ENCODE assay signal across 1 cellular context in genomic region chr1:44721521-44722361, GRCh38.
TF ChIP-seq lines count a peak whose summit lies in the region.

No MANE protein-coding gene starts in this region.

TF ChIP-seq in HEK293, 187 proteins besides CTCF, POLR2A, EP300 and RAD21 (continued from another document and continues in another):
- TF ChIP-seq, protein P1, sequence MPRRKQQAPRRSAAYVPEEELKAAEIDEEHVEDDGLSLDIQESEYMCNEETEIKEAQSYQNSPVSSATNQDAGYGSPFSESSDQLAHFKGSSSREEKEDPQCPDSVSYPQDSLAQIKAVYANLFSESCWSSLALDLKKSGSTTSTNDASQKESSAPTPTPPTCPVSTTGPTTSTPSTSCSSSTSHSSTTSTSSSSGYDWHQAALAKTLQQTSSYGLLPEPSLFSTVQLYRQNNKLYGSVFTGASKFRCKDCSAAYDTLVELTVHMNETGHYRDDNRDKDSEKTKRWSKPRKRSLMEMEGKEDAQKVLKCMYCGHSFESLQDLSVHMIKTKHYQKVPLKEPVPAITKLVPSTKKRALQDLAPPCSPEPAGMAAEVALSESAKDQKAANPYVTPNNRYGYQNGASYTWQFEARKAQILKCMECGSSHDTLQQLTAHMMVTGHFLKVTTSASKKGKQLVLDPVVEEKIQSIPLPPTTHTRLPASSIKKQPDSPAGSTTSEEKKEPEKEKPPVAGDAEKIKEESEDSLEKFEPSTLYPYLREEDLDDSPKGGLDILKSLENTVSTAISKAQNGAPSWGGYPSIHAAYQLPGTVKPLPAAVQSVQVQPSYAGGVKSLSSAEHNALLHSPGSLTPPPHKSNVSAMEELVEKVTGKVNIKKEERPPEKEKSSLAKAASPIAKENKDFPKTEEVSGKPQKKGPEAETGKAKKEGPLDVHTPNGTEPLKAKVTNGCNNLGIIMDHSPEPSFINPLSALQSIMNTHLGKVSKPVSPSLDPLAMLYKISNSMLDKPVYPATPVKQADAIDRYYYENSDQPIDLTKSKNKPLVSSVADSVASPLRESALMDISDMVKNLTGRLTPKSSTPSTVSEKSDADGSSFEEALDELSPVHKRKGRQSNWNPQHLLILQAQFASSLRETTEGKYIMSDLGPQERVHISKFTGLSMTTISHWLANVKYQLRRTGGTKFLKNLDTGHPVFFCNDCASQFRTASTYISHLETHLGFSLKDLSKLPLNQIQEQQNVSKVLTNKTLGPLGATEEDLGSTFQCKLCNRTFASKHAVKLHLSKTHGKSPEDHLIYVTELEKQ (tag by site-specific recombination; IDR thresholded peaks at IDR 0.05; ENCODE audit: borderline replicate concordance): no peak
- peak; percentile 4; the same call in 1 of the 2 replicates for TF ChIP-seq ZNF654 (tag by site-specific recombination; IDR thresholded peaks at IDR 0.05; ENCODE audit: low read depth)
- TF ChIP-seq ZNF146 (tag by site-specific recombination; IDR thresholded peaks at IDR 0.05): 0 out of 2 replicates have a peak, but pooled peaks have one; percentile 36
- TF ChIP-seq SCRT2 (tag by site-specific recombination; IDR thresholded peaks at IDR 0.05): 0 out of 2 replicates have a peak, but pooled peaks have one; percentile 13
- TF ChIP-seq REST (tag by site-specific recombination; IDR thresholded peaks at IDR 0.05): peak; percentile 44; the same call in 1 of the 2 replicates
- TF ChIP-seq, protein P2, sequence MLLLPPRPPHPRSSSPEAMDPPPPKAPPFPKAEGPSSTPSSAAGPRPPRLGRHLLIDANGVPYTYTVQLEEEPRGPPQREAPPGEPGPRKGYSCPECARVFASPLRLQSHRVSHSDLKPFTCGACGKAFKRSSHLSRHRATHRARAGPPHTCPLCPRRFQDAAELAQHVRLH (tag by site-specific recombination; IDR thresholded peaks at IDR 0.05): peak; percentile 84; the same call in 1 of the 2 replicates
- no peak for TF ChIP-seq ZNF133 (tag by site-specific recombination; IDR thresholded peaks at IDR 0.05)
- TF ChIP-seq, protein P3, sequence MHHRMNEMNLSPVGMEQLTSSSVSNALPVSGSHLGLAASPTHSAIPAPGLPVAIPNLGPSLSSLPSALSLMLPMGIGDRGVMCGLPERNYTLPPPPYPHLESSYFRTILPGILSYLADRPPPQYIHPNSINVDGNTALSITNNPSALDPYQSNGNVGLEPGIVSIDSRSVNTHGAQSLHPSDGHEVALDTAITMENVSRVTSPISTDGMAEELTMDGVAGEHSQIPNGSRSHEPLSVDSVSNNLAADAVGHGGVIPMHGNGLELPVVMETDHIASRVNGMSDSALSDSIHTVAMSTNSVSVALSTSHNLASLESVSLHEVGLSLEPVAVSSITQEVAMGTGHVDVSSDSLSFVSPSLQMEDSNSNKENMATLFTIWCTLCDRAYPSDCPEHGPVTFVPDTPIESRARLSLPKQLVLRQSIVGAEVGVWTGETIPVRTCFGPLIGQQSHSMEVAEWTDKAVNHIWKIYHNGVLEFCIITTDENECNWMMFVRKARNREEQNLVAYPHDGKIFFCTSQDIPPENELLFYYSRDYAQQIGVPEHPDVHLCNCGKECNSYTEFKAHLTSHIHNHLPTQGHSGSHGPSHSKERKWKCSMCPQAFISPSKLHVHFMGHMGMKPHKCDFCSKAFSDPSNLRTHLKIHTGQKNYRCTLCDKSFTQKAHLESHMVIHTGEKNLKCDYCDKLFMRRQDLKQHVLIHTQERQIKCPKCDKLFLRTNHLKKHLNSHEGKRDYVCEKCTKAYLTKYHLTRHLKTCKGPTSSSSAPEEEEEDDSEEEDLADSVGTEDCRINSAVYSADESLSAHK (tag by site-specific recombination; IDR thresholded peaks at IDR 0.05): no peak
- TF ChIP-seq TCF7L2 (IDR thresholded peaks at IDR 0.05; ENCODE audit: borderline replicate concordance, low read depth, low read length): 0 out of 2 replicates have a peak, but pooled peaks have one; percentile 30
- peak; percentile 50; the same call in 1 of the 2 replicates for TF ChIP-seq ZNF561 (tag by site-specific recombination; IDR thresholded peaks at IDR 0.05; ENCODE audit: borderline replicate concordance)
- TF ChIP-seq ZNF837 (tag by site-specific recombination; IDR thresholded peaks at IDR 0.05): no peak
- TF ChIP-seq ZNF24 (tag by site-specific recombination; IDR thresholded peaks at IDR 0.05): peak; percentile 69
- peak; percentile 90 for TF ChIP-seq PRDM10 (tag by site-specific recombination; IDR thresholded peaks at IDR 0.05)
- peak; percentile 65 for TF ChIP-seq ZFHX2 (tag by site-specific recombination; conservative IDR thresholded peaks at IDR 0.05)
- peak; percentile 67; the same call in 1 of the 2 replicates for TF ChIP-seq ZFP37 (tag by site-specific recombination; IDR thresholded peaks at IDR 0.05)
- peak; percentile 16; the same call in 1 of the 2 replicates for TF ChIP-seq ZNF558 (tag by site-specific recombination; IDR thresholded peaks at IDR 0.05)
- no peak for TF ChIP-seq ZNF202 (tag by site-specific recombination; IDR thresholded peaks at IDR 0.05; ENCODE audit: borderline replicate concordance)
- TF ChIP-seq HOXD13 (CRISPR knock-in tag; IDR thresholded peaks at IDR 0.05; ENCODE audit: borderline replicate concordance): no peak
- TF ChIP-seq OVOL3 (tag by site-specific recombination; IDR thresholded peaks at IDR 0.05): 0 out of 2 replicates have a peak, but pooled peaks have one; percentile 37
- TF ChIP-seq ZNF2 (tag by site-specific recombination; IDR thresholded peaks at IDR 0.05): peak; percentile 88
- TF ChIP-seq, protein P4, sequence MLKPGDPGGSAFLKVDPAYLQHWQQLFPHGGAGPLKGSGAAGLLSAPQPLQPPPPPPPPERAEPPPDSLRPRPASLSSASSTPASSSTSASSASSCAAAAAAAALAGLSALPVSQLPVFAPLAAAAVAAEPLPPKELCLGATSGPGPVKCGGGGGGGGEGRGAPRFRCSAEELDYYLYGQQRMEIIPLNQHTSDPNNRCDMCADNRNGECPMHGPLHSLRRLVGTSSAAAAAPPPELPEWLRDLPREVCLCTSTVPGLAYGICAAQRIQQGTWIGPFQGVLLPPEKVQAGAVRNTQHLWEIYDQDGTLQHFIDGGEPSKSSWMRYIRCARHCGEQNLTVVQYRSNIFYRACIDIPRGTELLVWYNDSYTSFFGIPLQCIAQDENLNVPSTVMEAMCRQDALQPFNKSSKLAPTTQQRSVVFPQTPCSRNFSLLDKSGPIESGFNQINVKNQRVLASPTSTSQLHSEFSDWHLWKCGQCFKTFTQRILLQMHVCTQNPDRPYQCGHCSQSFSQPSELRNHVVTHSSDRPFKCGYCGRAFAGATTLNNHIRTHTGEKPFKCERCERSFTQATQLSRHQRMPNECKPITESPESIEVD (tag by site-specific recombination; IDR thresholded peaks at IDR 0.05): peak; percentile 90
- TF ChIP-seq, protein P5, sequence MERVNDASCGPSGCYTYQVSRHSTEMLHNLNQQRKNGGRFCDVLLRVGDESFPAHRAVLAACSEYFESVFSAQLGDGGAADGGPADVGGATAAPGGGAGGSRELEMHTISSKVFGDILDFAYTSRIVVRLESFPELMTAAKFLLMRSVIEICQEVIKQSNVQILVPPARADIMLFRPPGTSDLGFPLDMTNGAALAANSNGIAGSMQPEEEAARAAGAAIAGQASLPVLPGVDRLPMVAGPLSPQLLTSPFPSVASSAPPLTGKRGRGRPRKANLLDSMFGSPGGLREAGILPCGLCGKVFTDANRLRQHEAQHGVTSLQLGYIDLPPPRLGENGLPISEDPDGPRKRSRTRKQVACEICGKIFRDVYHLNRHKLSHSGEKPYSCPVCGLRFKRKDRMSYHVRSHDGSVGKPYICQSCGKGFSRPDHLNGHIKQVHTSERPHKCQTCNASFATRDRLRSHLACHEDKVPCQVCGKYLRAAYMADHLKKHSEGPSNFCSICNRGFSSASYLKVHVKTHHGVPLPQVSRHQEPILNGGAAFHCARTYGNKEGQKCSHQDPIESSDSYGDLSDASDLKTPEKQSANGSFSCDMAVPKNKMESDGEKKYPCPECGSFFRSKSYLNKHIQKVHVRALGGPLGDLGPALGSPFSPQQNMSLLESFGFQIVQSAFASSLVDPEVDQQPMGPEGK (tag by site-specific recombination; IDR thresholded peaks at IDR 0.05): peak; percentile 55; the same call in 1 of the 2 replicates
- peak; percentile 9; the same call in 1 of the 2 replicates for TF ChIP-seq IKZF3 (tag by site-specific recombination; IDR thresholded peaks at IDR 0.05)
- TF ChIP-seq ZNF394 (tag by site-specific recombination; IDR thresholded peaks at IDR 0.05; ENCODE audit: borderline replicate concordance): peak; percentile 69
- TF ChIP-seq ZNF549 (tag by site-specific recombination; IDR thresholded peaks at IDR 0.05): no peak
- peak; percentile 92 for TF ChIP-seq KLF10 (tag by site-specific recombination; IDR thresholded peaks at IDR 0.05)
- peak; percentile 42; the same call in 1 of the 2 replicates for TF ChIP-seq ZFP3 (tag by site-specific recombination; IDR thresholded peaks at IDR 0.05; ENCODE audit: low read depth)
- TF ChIP-seq YY1 (tag by site-specific recombination; IDR thresholded peaks at IDR 0.05): peak; percentile 71
- peak; percentile 15; the same call in 1 of the 2 replicates for TF ChIP-seq GLIS1 (tag by site-specific recombination; IDR thresholded peaks at IDR 0.05)
- TF ChIP-seq WT1 (tag by site-specific recombination; IDR thresholded peaks at IDR 0.05): no peak; the same call in 1 of the 2 replicates
- peak; percentile 94 for TF ChIP-seq ZNF76 (tag by site-specific recombination; IDR thresholded peaks at IDR 0.05; ENCODE audit: borderline replicate concordance, low read depth)
- no peak for TF ChIP-seq ZNF555 (tag by site-specific recombination; conservative IDR thresholded peaks at IDR 0.05)
- TF ChIP-seq, protein P6, sequence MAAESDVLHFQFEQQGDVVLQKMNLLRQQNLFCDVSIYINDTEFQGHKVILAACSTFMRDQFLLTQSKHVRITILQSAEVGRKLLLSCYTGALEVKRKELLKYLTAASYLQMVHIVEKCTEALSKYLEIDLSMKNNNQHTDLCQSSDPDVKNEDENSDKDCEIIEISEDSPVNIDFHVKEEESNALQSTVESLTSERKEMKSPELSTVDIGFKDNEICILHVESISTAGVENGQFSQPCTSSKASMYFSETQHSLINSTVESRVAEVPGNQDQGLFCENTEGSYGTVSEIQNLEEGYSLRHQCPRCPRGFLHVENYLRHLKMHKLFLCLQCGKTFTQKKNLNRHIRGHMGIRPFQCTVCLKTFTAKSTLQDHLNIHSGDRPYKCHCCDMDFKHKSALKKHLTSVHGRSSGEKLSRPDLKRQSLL (tag by site-specific recombination; IDR thresholded peaks at IDR 0.05): peak; percentile 46; the same call in 1 of the 2 replicates
- 0 out of 2 replicates have a peak, but pooled peaks have one; percentile 10 for TF ChIP-seq PRDM1 (tag by site-specific recombination; IDR thresholded peaks at IDR 0.05)
- TF ChIP-seq ZNF514 (tag by site-specific recombination; IDR thresholded peaks at IDR 0.05): no peak
- TF ChIP-seq ZNF473 (tag by site-specific recombination; IDR thresholded peaks at IDR 0.05): no peak
- TF ChIP-seq KLF8 (tag by site-specific recombination; IDR thresholded peaks at IDR 0.05): peak; percentile 77
- TF ChIP-seq MZF1 (tag by site-specific recombination; IDR thresholded peaks at IDR 0.05; ENCODE audit: borderline replicate concordance): peak; percentile 72; the same call in 1 of the 2 replicates
- peak; percentile 76 for TF ChIP-seq EGR2 (tag by site-specific recombination; IDR thresholded peaks at IDR 0.05; ENCODE audit: low read depth)
- no peak for TF ChIP-seq ZNF223 (tag by site-specific recombination; IDR thresholded peaks at IDR 0.05)
- peak; percentile 88 for TF ChIP-seq ZNF596 (tag by site-specific recombination; IDR thresholded peaks at IDR 0.05)
